ENCODE assay signal across 1 cellular context in genomic region chr19:11437955-11438354, GRCh38.
TF ChIP-seq lines count a peak whose summit lies in the region.

No MANE protein-coding gene starts in this region.

TF ChIP-seq in IMR-90, 13 proteins besides CTCF, POLR2A, EP300 and RAD21:
- TF ChIP-seq MXI1 (IDR thresholded peaks at IDR 0.05; ENCODE audit: borderline replicate concordance, low read depth, low read length) (no peak), CHD1 (IDR thresholded peaks at IDR 0.05; ENCODE audit: low read depth, low read length) (no peak), RCOR1 (IDR thresholded peaks at IDR 0.05; ENCODE audit: insufficient replicate concordance, low read length) (no peak)
